8 cellular contexts compared by ENCODE assay signal in the genomic region with DNA sequence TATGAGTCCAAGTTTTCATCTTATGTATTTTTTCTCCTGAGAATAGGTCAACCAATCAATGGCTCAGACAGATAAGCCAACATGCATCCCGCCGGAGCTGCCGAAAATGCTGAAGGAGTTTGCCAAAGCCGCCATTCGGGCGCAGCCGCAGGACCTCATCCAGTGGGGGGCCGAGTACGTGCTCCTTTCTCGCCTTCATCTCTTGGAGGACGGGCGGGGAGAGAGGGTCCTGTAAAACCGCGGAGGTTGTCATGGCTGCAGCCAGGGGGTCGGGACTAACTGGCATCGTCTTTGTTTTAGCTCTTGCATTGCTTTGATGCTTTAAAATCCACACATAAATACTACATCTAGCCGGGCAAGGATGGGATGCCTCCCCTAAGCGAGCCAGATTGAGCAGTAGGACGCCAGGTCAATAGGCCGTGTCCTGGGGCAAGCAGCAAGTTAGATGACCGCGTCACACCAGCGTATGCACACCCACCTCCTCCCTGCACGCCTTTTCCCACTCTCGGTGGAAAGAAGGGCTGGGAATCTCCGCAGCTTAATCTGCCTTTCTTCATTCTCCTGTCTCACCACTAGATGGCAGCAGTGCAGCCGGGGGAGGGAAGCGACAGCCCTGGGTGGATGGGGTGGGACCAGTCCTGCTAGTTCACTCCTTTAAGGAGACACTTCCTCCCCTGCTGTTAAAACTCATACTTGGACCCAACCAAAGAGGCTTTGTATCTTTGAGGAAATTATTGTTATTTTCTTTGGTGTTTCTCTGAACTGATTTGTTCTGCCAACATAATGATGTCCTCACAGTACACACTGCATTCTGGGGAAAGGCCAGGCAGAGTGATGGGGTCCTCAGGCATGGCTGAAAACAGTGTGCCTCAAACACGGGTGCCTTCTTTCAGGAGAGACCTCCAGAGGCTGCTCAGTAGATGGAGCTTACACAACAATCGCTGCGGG. TPM values are rescaled to one million over a fixed set of nuclear protein-coding genes. Genes with fewer than 3 reads are reported as not detected.
DNase-seq lines count a peak whose midpoint lies in the region; ATAC-seq and TF ChIP-seq lines count a peak whose summit lies in the region.
"Not testable (repeated sequence)": the region's sequence is repeated elsewhere in the genome, so short reads cannot be mapped to it uniquely, and the experiment has no call there.

No MANE protein-coding gene starts in this region.

- H3K27ac ChIP-seq in iPS-18a (ENCODE audit: low read length); parathyroid adenoma; vagina: not testable (repeated sequence)

- intact Hi-C loops in activated CD4-positive, alpha-beta T cell treated with anti-CD3 and anti-CD28 coated beads, Interleukin-2, amount 10 ng/mL, durations not matched to agents 24 days and 14 days (cut with micrococcal nuclease); vagina (cut with DNase I): not testable (repeated sequence)

- not testable (repeated sequence) for H3K4me1 ChIP-seq in iPS-18a (ENCODE audit: control insufficient read depth, low read depth, low read length); parathyroid adenoma; vagina

- not testable (repeated sequence) for H3K9me3 Mint-ChIP-seq in activated CD4-positive, alpha-beta T cell treated with anti-CD3 and anti-CD28 coated beads, Interleukin-2, amount 10 ng/mL, durations not matched to agents 24 days and 14 days; central memory CD8-positive, alpha-beta T cell

- H3K36me3 ChIP-seq in iPS-18a (ENCODE audit: control insufficient read depth, low read depth, low read length); parathyroid adenoma (ENCODE audit: control insufficient read depth, insufficient read depth, low read length); vagina: not testable (repeated sequence)

- H3K27me3 Mint-ChIP-seq in activated CD4-positive, alpha-beta T cell treated with anti-CD3 and anti-CD28 coated beads, Interleukin-2, amount 10 ng/mL, durations not matched to agents 24 days and 14 days = peaks cover 30% of the 10 kb centered on the region
- peaks cover 17% of the 10 kb centered on the region for H3K27me3 Mint-ChIP-seq in central memory CD8-positive, alpha-beta T cell

- peak overlapping the region; percentile 6 for H3K9ac ChIP-seq in iPS-18a (ENCODE audit: low read length)
- not testable (repeated sequence) for H3K9ac ChIP-seq in parathyroid adenoma

- ATAC-seq in HG03457 (IDR thresholded peaks at IDR 0.05; ENCODE audit: unreplicated experiment) = peak; percentile 52
- peak; percentile 60 for ATAC-seq in central memory CD8-positive, alpha-beta T cell (replicated peaks; ENCODE audit: extremely low read depth, poor library complexity, severe bottlenecking)

- H3K4me3 ChIP-seq in iPS-18a (ENCODE audit: low read length) (peak overlapping the region; percentile 68), vagina (peak overlapping the region; percentile 37 to 42)
- H3K4me3 ChIP-seq in parathyroid adenoma (ENCODE audit: low read depth, low read length) = not testable (repeated sequence)

- peak overlapping the region; percentile 57 for H3K4me3 Mint-ChIP-seq in activated CD4-positive, alpha-beta T cell treated with anti-CD3 and anti-CD28 coated beads, Interleukin-2, amount 10 ng/mL, durations not matched to agents 24 days and 14 days
- H3K4me3 Mint-ChIP-seq in central memory CD8-positive, alpha-beta T cell = peak overlapping the region; percentile 40

- peaks cover 37% of the 10 kb centered on the region for H3K27me3 ChIP-seq in iPS-18a (ENCODE audit: control insufficient read depth, insufficient read depth, low read length)
- H3K27me3 ChIP-seq in parathyroid adenoma (ENCODE audit: control insufficient read depth, insufficient read depth, low read length); vagina: not testable (repeated sequence)

- H3K9me3 ChIP-seq in iPS-18a (ENCODE audit: control insufficient read depth, low read depth, low read length); parathyroid adenoma (ENCODE audit: control insufficient read depth, low read length); vagina: not testable (repeated sequence)

- H3K27ac Mint-ChIP-seq in activated CD4-positive, alpha-beta T cell treated with anti-CD3 and anti-CD28 coated beads, Interleukin-2, amount 10 ng/mL, durations not matched to agents 24 days and 14 days; central memory CD8-positive, alpha-beta T cell (ENCODE audit: low read depth): not testable (repeated sequence)

- TF ChIP-seq CTCF in GM10266 (IDR thresholded peaks at IDR 0.05; ENCODE audit: control insufficient read depth, insufficient read depth, low read depth, missing control alignments) (peak; percentile 64), parathyroid adenoma (IDR thresholded peaks at IDR 0.05) (peak; percentile 84), vagina (IDR thresholded peaks at IDR 0.05) (peak; percentile 53 to 65 (median 56))

- not testable (repeated sequence) for H3K36me3 Mint-ChIP-seq in activated CD4-positive, alpha-beta T cell treated with anti-CD3 and anti-CD28 coated beads, Interleukin-2, amount 10 ng/mL, durations not matched to agents 24 days and 14 days (ENCODE audit: low read depth); central memory CD8-positive, alpha-beta T cell (ENCODE audit: insufficient read depth)

- not testable (repeated sequence) for H3K4me1 Mint-ChIP-seq in activated CD4-positive, alpha-beta T cell treated with anti-CD3 and anti-CD28 coated beads, Interleukin-2, amount 10 ng/mL, durations not matched to agents 24 days and 14 days; central memory CD8-positive, alpha-beta T cell

- not testable (repeated sequence) for DNase-seq in GM10266 (ENCODE audit: extremely low spot score); central memory CD8-positive, alpha-beta T cell (ENCODE audit: low spot score in 2 of 2); vagina (ENCODE audit: extremely low spot score in 2 of 2)
- peak; percentile 62 to 74 for DNase-seq in NCI-H524 (lab: John Stamatoyannopoulos, UW)
- peak; percentile 80 for DNase-seq in activated CD4-positive, alpha-beta T cell treated with anti-CD3 and anti-CD28 coated beads, Interleukin-2, amount 10 ng/mL, durations not matched to agents 24 days and 14 days

- peak overlapping the region; percentile 2 for H2AFZ ChIP-seq in parathyroid adenoma

- H3K79me2 ChIP-seq in parathyroid adenoma = not testable (repeated sequence)

- not testable (repeated sequence) for H3K4me2 ChIP-seq in parathyroid adenoma (ENCODE audit: low read length)

- not testable (repeated sequence) for TF ChIP-seq POLR2A in vagina (IDR thresholded peaks at IDR 0.05)

RNA-seq across cellular contexts. Expression of a gene that starts 3.3 kb away (rescaled TPM):
- not detected in 2 replicates for total RNA-seq in activated CD4-positive, alpha-beta T cell treated with anti-CD3 and anti-CD28 coated beads, Interleukin-2, amount 10 ng/mL, durations not matched to agents 24 days and 14 days
- not detected for total RNA-seq in vagina
